10 cellular contexts compared by ENCODE assay signal in the genomic region with DNA sequence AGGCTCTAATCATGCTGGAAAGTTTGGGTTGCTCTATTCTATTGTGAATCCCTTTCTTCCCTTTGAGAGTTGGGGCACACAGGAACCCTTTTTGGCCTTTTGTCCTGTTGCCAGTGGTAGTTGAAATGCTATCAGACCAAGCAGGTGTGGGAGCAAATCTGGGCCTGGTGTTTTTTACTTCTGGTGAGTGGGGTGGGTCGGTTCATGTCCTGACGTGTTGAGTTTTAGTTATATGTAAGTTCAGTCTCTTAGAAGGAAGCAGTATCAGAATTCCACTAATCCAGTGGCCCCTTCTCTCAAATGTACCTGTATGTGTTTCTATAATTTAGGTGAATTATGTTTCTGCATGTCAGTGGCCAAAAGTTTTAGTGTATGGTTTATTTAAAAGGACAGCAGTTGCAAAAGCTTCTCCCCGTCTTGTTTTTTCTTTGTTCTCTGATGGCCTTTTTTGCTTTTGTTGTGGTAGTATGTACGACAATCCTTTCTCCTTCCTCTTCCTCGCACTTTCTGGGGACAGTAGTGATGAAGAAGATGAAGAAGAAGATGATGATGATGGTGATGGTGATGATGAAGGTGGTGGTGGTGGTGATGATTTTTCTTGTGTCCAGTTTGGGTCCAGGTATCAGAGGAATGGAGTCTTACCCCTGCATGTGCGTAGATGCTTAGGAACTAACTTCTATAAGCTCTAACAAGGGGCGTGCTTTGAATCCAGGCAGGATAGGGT.
DNase-seq lines count a peak whose midpoint lies in the region; ATAC-seq and TF ChIP-seq lines count a peak whose summit lies in the region.
"Had no signal": no experiment of that assay in that cellular context is flagged by ENCODE, and none has a peak within 500 bp of the region (broad histone marks: within the 10 kb centered on the region; RNA-seq: fewer than 3 reads in every experiment).

No MANE protein-coding gene starts in this region.

- TF ChIP-seq POLR2A in heart left ventricle (IDR thresholded peaks at IDR 0.05) (no peak), spleen (IDR thresholded peaks at IDR 0.05) (no peak)

- no peaks in the 10 kb centered on the region for H3K27me3 ChIP-seq in heart left ventricle
- no peaks in the 10 kb centered on the region for H3K27me3 ChIP-seq in neutrophil
- H3K27me3 ChIP-seq in spleen (replicated peaks in 1 of 7): no peaks in the 10 kb centered on the region

- H3K9me3 ChIP-seq in heart left ventricle (no peaks in the 10 kb centered on the region), neutrophil (no peaks in the 10 kb centered on the region), spleen (no peaks in the 10 kb centered on the region)

- H3K36me3 Mint-ChIP-seq in chondrocyte (ENCODE audit: low read depth) (peaks cover 26% of the 10 kb centered on the region), type B pancreatic cell (peaks cover 48% of the 10 kb centered on the region)

- whole genome bisulfite sequencing in heart left ventricle, 4 donors: 80 to 87% (median 85%) methylated on average over 7 of the region's 7 CpGs
- WGBS in spleen, 5 donors: 84 to 98% (median 92%) methylated on average over 7 of the region's 7 CpGs

- H3K4me3 ChIP-seq in heart left ventricle: no peak overlapping the region
- no peak overlapping the region for H3K4me3 ChIP-seq in neutrophil (ENCODE audit: low read depth in 1 of 2, low read length in 1 of 2)
- H3K4me3 ChIP-seq in spleen: no peak overlapping the region

- H3K4me1 ChIP-seq in heart left ventricle: peaks cover 0 to 33% (median 10%) of the 10 kb centered on the region in 12 donors
- peaks cover 11 to 14% of the 10 kb centered on the region in 2 experiments for H3K4me1 ChIP-seq in neutrophil (ENCODE audit: control insufficient read depth in 1 of 2, insufficient read depth in 1 of 2, low read depth in 1 of 2, low read length in 1 of 2)
- peaks cover 0 to 12% (median 0%) of the 10 kb centered on the region in 6 donors for H3K4me1 ChIP-seq in spleen

- no peak for TF ChIP-seq CTCF in heart left ventricle (IDR thresholded peaks at IDR 0.05)
- no peak for TF ChIP-seq CTCF in chondrocyte (IDR thresholded peaks at IDR 0.05)
- TF ChIP-seq CTCF in neutrophil (IDR thresholded peaks at IDR 0.05): no peak
- TF ChIP-seq CTCF in type B pancreatic cell (conservative IDR thresholded peaks at IDR 0.05): no peak
- no peak for TF ChIP-seq CTCF in spleen (IDR thresholded peaks at IDR 0.05 in 8 of 11, conservative IDR thresholded peaks at IDR 0.05 in 3 of 11)

- intact Hi-C loops in heart left ventricle (cut with DNase I): loop anchor here in 2 of 10 donors (5.0 to 10.0 kb wide), 3 partner anchors 40 to 75 kb away; partner anchors contain the start of gene UBE4B (in 1 of the 2)
- intact Hi-C loops in left cardiac atrium (cut with DNase I): no loop called here
- intact Hi-C loops in spleen (cut with DNase I; ENCODE audit: low total_unique reads): no loop called here

- no peak for DNase-seq in heart left ventricle
- no peak for DNase-seq in left cardiac atrium
- no peak for DNase-seq in chondrocyte (ENCODE audit: low spot score)
- no peak for DNase-seq in type B pancreatic cell (ENCODE audit: extremely low spot score, unreplicated experiment)
- DNase-seq in retina: no peak
- DNase-seq in SKM-1 (lab: John Stamatoyannopoulos, UW; ENCODE audit: unreplicated experiment): no peak
- no peak for DNase-seq in spleen
- DNase-seq: activated CD4-positive, alpha-beta T cell treated with anti-CD3 and anti-CD28 coated beads, Interleukin-2, amount 50 U/mL, for 48 hours had no signal

- H3K27ac ChIP-seq in heart left ventricle (peak overlapping the region in 7 of 12 donors; percentile 58 to 87 (median 83)), neutrophil (peak overlapping the region; percentile 73), spleen (peak overlapping the region in 1 of 8 donors; percentile 48)

- H3K27me3 Mint-ChIP-seq in chondrocyte (ENCODE audit: low read depth) (no peaks in the 10 kb centered on the region), type B pancreatic cell (no peaks in the 10 kb centered on the region)

- H3K9me3 Mint-ChIP-seq in chondrocyte (ENCODE audit: low read depth) (no peaks in the 10 kb centered on the region), type B pancreatic cell (no peaks in the 10 kb centered on the region)
- H3K9me3 Mint-ChIP-seq: activated T-helper 2 cell treated with anti-CD3 and anti-CD28 coated beads, Interferon-gamma antibody, Interleukin-2, Interleukin-4, amounts not matched to agents 10 μg/mL and 5 μg/mL and 100 μg/mL, durations not matched to agents 14 hours and 24 hours and 36 hours had no signal

- no peak overlapping the region for H3K4me3 Mint-ChIP-seq in chondrocyte (ENCODE audit: unreplicated experiment)
- H3K4me3 Mint-ChIP-seq in type B pancreatic cell: no peak overlapping the region

- H3K36me3 ChIP-seq in heart left ventricle (peaks cover 0 to 84% (median 76%) of the 10 kb centered on the region in 9 donors), neutrophil (peaks cover 70% of the 10 kb centered on the region), spleen (peaks cover 3 to 100% (median 60%) of the 10 kb centered on the region in 6 donors)

- H3K4me1 Mint-ChIP-seq in chondrocyte (ENCODE audit: low read depth) (peaks cover 45% of the 10 kb centered on the region), type B pancreatic cell (ENCODE audit: unreplicated experiment) (peaks cover 13% of the 10 kb centered on the region)

- peak overlapping the region; percentile 92 for H3K27ac Mint-ChIP-seq in chondrocyte (ENCODE audit: unreplicated experiment)
- H3K27ac Mint-ChIP-seq in type B pancreatic cell: peak overlapping the region; percentile 2
- H3K27ac Mint-ChIP-seq: activated T-helper 2 cell treated with anti-CD3 and anti-CD28 coated beads, Interferon-gamma antibody, Interleukin-2, Interleukin-4, amounts not matched to agents 10 μg/mL and 5 μg/mL and 100 μg/mL, durations not matched to agents 14 hours and 24 hours and 36 hours had no signal

- ATAC-seq in heart left ventricle (no peak), left cardiac atrium (no peak)
